17 cellular contexts compared by ENCODE assay signal in genomic region chr18:70310560-70311320, GRCh38. TPM values are rescaled to one million over a fixed set of nuclear protein-coding genes. Genes with fewer than 3 reads are reported as not detected.
DNase-seq lines count a peak whose midpoint lies in the region; ATAC-seq, FAIRE-seq and TF ChIP-seq lines count a peak whose summit lies in the region.
"Had no signal": no experiment of that assay in that cellular context is flagged by ENCODE, and none has a peak within 500 bp of the region (broad histone marks: within the 10 kb centered on the region; RNA-seq: fewer than 3 reads in every experiment).

No MANE protein-coding gene starts in this region.

- H3K36me3 Mint-ChIP-seq in chondrocyte (ENCODE audit: low read depth), result no peaks in the 10 kb centered on the region
- H3K36me3 Mint-ChIP-seq in nephron progenitor cell (ENCODE audit: low read depth), result peaks cover 72% of the 10 kb centered on the region
- no peaks in the 10 kb centered on the region for H3K36me3 Mint-ChIP-seq in activated CD4-positive, alpha-beta T cell treated with anti-CD3 and anti-CD28 coated beads for 36 hours (ENCODE audit: low read depth)

- CTCF ChIA-PET in A549 (lab: Yijun Ruan, JAX), result interaction anchor here (1.0 kb wide), 1 partner anchor 11 kb away, joined by 3 read pairs; no protein-coding TSS in a partner anchor
- CTCF ChIA-PET in HEK293 (lab: Yijun Ruan, JAX), result interaction anchor here (0.5 to 0.6 kb wide), 2 partner anchors 124 to 223 kb away, joined by 3 read pairs; no protein-coding TSS in a partner anchor
- CTCF ChIA-PET in activated CD4-positive, alpha-beta T cell treated with anti-CD3 and anti-CD28 coated beads for 36 hours (lab: Charles Lee), result interaction anchor here (1.4 kb wide), 1 partner anchor 23 kb away, joined by 3 read pairs; no protein-coding TSS in a partner anchor

- 43% methylated on average over 6 of the region's 6 CpGs for WGBS in A549 (ENCODE audit: missing lambda C conversion rate)

- H3K9me3 Mint-ChIP-seq in chondrocyte (ENCODE audit: low read depth), result peaks cover 3% of the 10 kb centered on the region
- peaks cover 61% of the 10 kb centered on the region for H3K9me3 Mint-ChIP-seq in nephron progenitor cell
- H3K9me3 Mint-ChIP-seq in activated CD4-positive, alpha-beta T cell treated with anti-CD3 and anti-CD28 coated beads for 36 hours (ENCODE audit: low read depth), result peaks cover 5% of the 10 kb centered on the region
- H3K9me3 Mint-ChIP-seq: CD4-positive, alpha-beta T cell had no signal

- no peak for TF ChIP-seq POLR2A in A549 (IDR thresholded peaks at IDR 0.05; ENCODE audit: low read length)

- H3K4me3 Mint-ChIP-seq in chondrocyte (ENCODE audit: unreplicated experiment), result no peak overlapping the region
- H3K4me3 Mint-ChIP-seq in nephron progenitor cell, result no peak overlapping the region
- no peak overlapping the region for H3K4me3 Mint-ChIP-seq in activated CD4-positive, alpha-beta T cell treated with anti-CD3 and anti-CD28 coated beads for 36 hours
- H3K4me3 Mint-ChIP-seq: CD4-positive, alpha-beta T cell; GM23338; HFFc6 had no signal

- peak overlapping the region; percentile 86 for H3K4me2 ChIP-seq in A549
- H3K4me2 ChIP-seq: GM23338 had no signal

- peaks cover 61% of the 10 kb centered on the region for H3K4me1 ChIP-seq in A549
- no peaks in the 10 kb centered on the region for H3K4me1 ChIP-seq in HEK293 (ENCODE audit: control insufficient read depth, insufficient read depth, low read length)

- FAIRE-seq in A549 (lab: Jason Lieb, UNC), result no peak
- FAIRE-seq: GM12892 had no signal

- H3K4me1 Mint-ChIP-seq in chondrocyte (ENCODE audit: low read depth) (peaks cover 15% of the 10 kb centered on the region), nephron progenitor cell (no peaks in the 10 kb centered on the region)
- H3K4me1 Mint-ChIP-seq in activated CD4-positive, alpha-beta T cell treated with anti-CD3 and anti-CD28 coated beads for 36 hours, result no peaks in the 10 kb centered on the region
- H3K4me1 Mint-ChIP-seq: GM23338 had no signal

- POLR2A ChIA-PET in A549 (lab: Yijun Ruan, JAX), result no interaction called here
- POLR2A ChIA-PET in HEK293 (lab: Yijun Ruan, JAX), result no interaction called here
- POLR2A ChIA-PET in activated CD4-positive, alpha-beta T cell treated with anti-CD3 and anti-CD28 coated beads for 36 hours (lab: Charles Lee), result no interaction called here

- peak overlapping the region; percentile 45 for H3K27ac Mint-ChIP-seq in chondrocyte (ENCODE audit: unreplicated experiment)
- peak overlapping the region; percentile 30 for H3K27ac Mint-ChIP-seq in nephron progenitor cell
- no peak overlapping the region for H3K27ac Mint-ChIP-seq in activated CD4-positive, alpha-beta T cell treated with anti-CD3 and anti-CD28 coated beads for 36 hours
- H3K27ac Mint-ChIP-seq: CD4-positive, alpha-beta T cell; HFFc6 had no signal

- 0 out of 5 replicates have a peak, but pooled peaks of 1 of the 2 experiments have one; percentile 13 for TF ChIP-seq RAD21 in A549 (conservative IDR thresholded peaks at IDR 0.05 in 1 of 2, IDR thresholded peaks at IDR 0.05 in 1 of 2)

- H3K9me3 ChIP-seq in A549 (peaks cover 12% of the 10 kb centered on the region; the same call in 2 of the 3 replicates), HEK293 (ENCODE audit: control insufficient read depth, insufficient read depth, low read depth, low read length) (no peaks in the 10 kb centered on the region)

- H3K27me3 Mint-ChIP-seq in chondrocyte (ENCODE audit: low read depth) (no peaks in the 10 kb centered on the region), nephron progenitor cell (ENCODE audit: low read depth, poor library complexity) (peaks cover 3% of the 10 kb centered on the region)
- H3K27me3 Mint-ChIP-seq in activated CD4-positive, alpha-beta T cell treated with anti-CD3 and anti-CD28 coated beads for 36 hours, result no peaks in the 10 kb centered on the region
- H3K27me3 Mint-ChIP-seq: CD4-positive, alpha-beta T cell had no signal

- intact Hi-C loops in activated CD4-positive, alpha-beta T cell treated with anti-CD3 and anti-CD28 coated beads for 36 hours (cut with DNase I, micrococcal nuclease), result no loop called here

- DNase-seq in A549 (ENCODE audit: low read depth in 1 of 2, low spot score in 1 of 2) (peak in 1 of 2 experiments; percentile 64), chondrocyte (ENCODE audit: low spot score) (no peak), nephron progenitor cell (no peak), HK-2 (ENCODE audit: unreplicated experiment) (no peak)
- DNase-seq in activated CD4-positive, alpha-beta T cell treated with anti-CD3 and anti-CD28 coated beads for 36 hours, result no peak
- DNase-seq: Calu3; CD4-positive, alpha-beta T cell; DMS79; HFFc6; NCI-H1417 treated with DMSO at 0.1 percent for 48 hours; NCI-H2029; NCI-H510A treated with DMSO at 0.1 percent for 48 hours had no signal

- H3K36me3 ChIP-seq in HEK293 (ENCODE audit: control insufficient read depth in 2 of 2, insufficient read depth in 1 of 2, low read length in 2 of 2), result peaks cover 0 to 5% of the 10 kb centered on the region in 2 experiments; a peak in 1 of 3 replicates

- peak; percentile 85 to 87 for ATAC-seq in A549
- no peak for ATAC-seq in activated CD4-positive, alpha-beta T cell treated with anti-CD3 and anti-CD28 coated beads for 36 hours
- ATAC-seq in GM18519 (IDR thresholded peaks at IDR 0.05; ENCODE audit: low FRiP score, unreplicated experiment), result no peak
- ATAC-seq: GM23338 had no signal

- H3K4me3 ChIP-seq in A549 (peak overlapping the region; percentile 20; the same call in 2 of the 3 replicates), HEK293 (ENCODE audit: low read depth, low read length) (no peak overlapping the region)
- H3K4me3 ChIP-seq: GM23338 had no signal

- peak overlapping the region; percentile 72 to 80 for H3K27ac ChIP-seq in A549
- no peak overlapping the region for H3K27ac ChIP-seq in HEK293 (ENCODE audit: extremely low read depth, low read depth, low read length)

- no peak for TF ChIP-seq EP300 in A549 (IDR thresholded peaks at IDR 0.05)

- TF ChIP-seq CTCF in A549 (IDR thresholded peaks at IDR 0.05), result no peak
- TF ChIP-seq CTCF in HEK293 (tag by site-specific recombination; IDR thresholded peaks at IDR 0.05), result no peak
- TF ChIP-seq CTCF in chondrocyte (IDR thresholded peaks at IDR 0.05), result no peak
- no peak for TF ChIP-seq CTCF in nephron progenitor cell (IDR thresholded peaks at IDR 0.05)

TF ChIP-seq in A549, 52 proteins besides CTCF, POLR2A, EP300 and RAD21 (continues in another document):
- TF ChIP-seq, protein P1, sequence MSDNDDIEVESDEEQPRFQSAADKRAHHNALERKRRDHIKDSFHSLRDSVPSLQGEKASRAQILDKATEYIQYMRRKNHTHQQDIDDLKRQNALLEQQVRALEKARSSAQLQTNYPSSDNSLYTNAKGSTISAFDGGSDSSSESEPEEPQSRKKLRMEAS (IDR thresholded peaks at IDR 0.05), result no peak
- TF ChIP-seq HDAC2 (IDR thresholded peaks at IDR 0.05) (no peak), NR3C1 (IDR thresholded peaks at IDR 0.05) (no peak), HEYL (CRISPR knock-in tag; IDR thresholded peaks at IDR 0.05) (no peak), ZSCAN20 (CRISPR knock-in tag; IDR thresholded peaks at IDR 0.05) (no peak), USF2 (IDR thresholded peaks at IDR 0.05) (no peak), ZC3H11A (IDR thresholded peaks at IDR 0.05) (no peak), RFX5 (IDR thresholded peaks at IDR 0.05) (no peak), HOXB13 (CRISPR knock-in tag; IDR thresholded peaks at IDR 0.05; ENCODE audit: low read depth) (no peak), NPAS2 (CRISPR knock-in tag; IDR thresholded peaks at IDR 0.05; ENCODE audit: borderline replicate concordance) (no peak), TFCP2L1 (CRISPR knock-in tag; IDR thresholded peaks at IDR 0.05) (no peak), POLR2AphosphoS2 (conservative IDR thresholded peaks at IDR 0.05; ENCODE audit: low read length) (no peak)

TF ChIP-seq in HEK293, 187 proteins besides CTCF, POLR2A, EP300 and RAD21:
- TF ChIP-seq ZNF394 (tag by site-specific recombination; IDR thresholded peaks at IDR 0.05; ENCODE audit: borderline replicate concordance) (no peak), ZNF677 (tag by site-specific recombination; IDR thresholded peaks at IDR 0.05) (0 out of 2 replicates have a peak, but pooled peaks have one; percentile 39)

RNA-seq across cellular contexts. Expression of gene SOCS6, which starts 21.9 kb away (rescaled TPM):
- polyA plus RNA-seq in A549 (2011; rRNA removed) (72.1 and 88.2 TPM in 2 replicates), A549 (2017; fragmentation: RNase III; extraction: RNeasy Plus Mini Kit Qiagen cat#74134 plus additional on column Dnase treatment) (29.8 to 36.5 TPM (median 31.2 TPM) in 3 replicates)
- polyA plus RNA-seq in A549 (2012; cell fraction: cytosol; rRNA removed), result 26.2 and 34.1 TPM in 2 replicates
- polyA plus RNA-seq in A549 (2012; cell fraction: nucleus; rRNA removed), result 25.7 and 26.8 TPM in 2 replicates
- polyA minus RNA-seq in A549 (2011; rRNA and poly(A)+ RNA removed), result 137 and 146 TPM in 2 replicates
- total RNA-seq in chondrocyte, result 16.4 to 18.5 TPM (median 17.3 TPM) in 3 replicates
- total RNA-seq in activated CD4-positive, alpha-beta T cell treated with anti-CD3 and anti-CD28 coated beads for 36 hours, result 1 to 10 TPM; 1.7 to 2.1 TPM
- total RNA-seq: OCI-LY7 had no signal

Comparison
In these comparisons a context has a peak if more than half of its experiments do, and no peak if none do; other contexts are left out.
1. ATAC-seq: peak in A549 (2 of 2); none in activated CD4-positive, alpha-beta T cell treated with anti-CD3 and anti-CD28 coated beads for 36 hours (single experiment) and GM18519 (single experiment).